ENCODE assay signal across 10 cellular contexts in genomic region chr12:50925920-50926319, GRCh38. TPM values are rescaled to one million over a fixed set of nuclear protein-coding genes. Genes with fewer than 3 reads are reported as not detected.
DNase-seq lines count a peak whose midpoint lies in the region; ATAC-seq and TF ChIP-seq lines count a peak whose summit lies in the region.
"Had no signal": no experiment of that assay in that cellular context is flagged by ENCODE, and none has a peak within 500 bp of the region (broad histone marks: within the 10 kb centered on the region; RNA-seq: fewer than 3 reads in every experiment).

No MANE protein-coding gene starts in this region.

- peak overlapping the region; percentile 89 to 92 for H3K27ac ChIP-seq in coronary artery
- H3K27ac ChIP-seq in muscle layer of colon (ENCODE audit: low read depth, low read length): peak overlapping the region; percentile 95
- H3K27ac ChIP-seq in urinary bladder (ENCODE audit: low read depth): peak overlapping the region; percentile 56
- H3K27ac ChIP-seq in neuronal stem cell (replicated peaks; ENCODE audit: low read length): no peak overlapping the region

- ATAC-seq in activated T-cell treated with anti-CD3 and anti-CD28 coated beads, Interleukin-2, amount 50 U/mL, for 4 hours: no peak
- ATAC-seq in GM18519 (IDR thresholded peaks at IDR 0.05; ENCODE audit: low FRiP score, unreplicated experiment): no peak

- no peak overlapping the region for H3K4me2 ChIP-seq in neuronal stem cell (ENCODE audit: insufficient read depth, low read length, poor library complexity, severe bottlenecking)

- H3K36me3 ChIP-seq in muscle layer of colon (ENCODE audit: insufficient read depth, low read length) (peaks cover 5% of the 10 kb centered on the region), urinary bladder (ENCODE audit: insufficient read depth) (no peaks in the 10 kb centered on the region), neuronal stem cell (replicated peaks in 1 of 2; ENCODE audit: control insufficient read depth in 2 of 2, insufficient read depth in 2 of 2, low read length in 2 of 2) (no peaks in the 10 kb centered on the region)

- H2BK12ac ChIP-seq in neuronal stem cell (ENCODE audit: low read length): no peak overlapping the region

- no peak overlapping the region for H3K23ac ChIP-seq in neuronal stem cell (ENCODE audit: low read depth, low read length, poor library complexity)

- no peaks in the 10 kb centered on the region for H3K36me3 Mint-ChIP-seq in activated T-cell treated with anti-CD3 and anti-CD28 coated beads, Interleukin-2, amount 50 U/mL, for 4 hours (ENCODE audit: insufficient read depth)

- H3K9me3 Mint-ChIP-seq in activated T-cell treated with anti-CD3 and anti-CD28 coated beads, Interleukin-2, amount 50 U/mL, for 4 hours: no peaks in the 10 kb centered on the region

- no peak overlapping the region for H3K18ac ChIP-seq in neuronal stem cell (ENCODE audit: low read length)

- peaks cover 37% of the 10 kb centered on the region for H3K4me1 ChIP-seq in muscle layer of colon (ENCODE audit: insufficient read depth, low read length)
- H3K4me1 ChIP-seq in urinary bladder (ENCODE audit: insufficient read depth): no peaks in the 10 kb centered on the region
- peaks cover 9 to 27% of the 10 kb centered on the region in 2 donors for H3K4me1 ChIP-seq in neuronal stem cell (ENCODE audit: control insufficient read depth in 2 of 2, insufficient read depth in 1 of 2, low read depth in 1 of 2, low read length in 2 of 2)

- H3K9ac ChIP-seq in muscle layer of colon (ENCODE audit: low read length) (peak overlapping the region; percentile 89), neuronal stem cell (ENCODE audit: low read depth, low read length, poor library complexity) (no peak overlapping the region)

- no peak overlapping the region for H4K8ac ChIP-seq in neuronal stem cell (ENCODE audit: low read depth, low read length)

- no peak overlapping the region for H4K91ac ChIP-seq in neuronal stem cell (ENCODE audit: low read depth, low read length, poor library complexity)

- no peak overlapping the region for H3K14ac ChIP-seq in neuronal stem cell (ENCODE audit: low read length)

- WGBS in urinary bladder: 65% methylated on average over 1 of the region's 1 CpG
- WGBS in neuronal stem cell (ENCODE audit: extremely low coverage in 2 of 2, insufficient read length in 2 of 2, insufficient replicate concordance in 1 of 2), 2 donors: no CpG with 5 or more reads among the region's 1 CpG

- H3K4me3 Mint-ChIP-seq in activated T-cell treated with anti-CD3 and anti-CD28 coated beads, Interleukin-2, amount 50 U/mL, for 4 hours: peak overlapping the region; percentile 40

- no peak for TF ChIP-seq CTCF in coronary artery (IDR thresholded peaks at IDR 0.05)

- no peaks in the 10 kb centered on the region for H3K9me3 ChIP-seq in muscle layer of colon (ENCODE audit: low read length)
- no peaks in the 10 kb centered on the region for H3K9me3 ChIP-seq in neuronal stem cell (replicated peaks in 1 of 2; ENCODE audit: control insufficient read depth in 2 of 2, insufficient read depth in 1 of 2, low read depth in 1 of 2, low read length in 2 of 2)

- H2BK5ac ChIP-seq in neuronal stem cell (ENCODE audit: low read length): no peak overlapping the region

- H3K27me3 ChIP-seq in muscle layer of colon (ENCODE audit: control insufficient read depth in 1 of 2, insufficient read depth in 2 of 2, low read length in 2 of 2) (no peaks in the 10 kb centered on the region), neuronal stem cell (ENCODE audit: control insufficient read depth in 3 of 3, insufficient read depth in 3 of 3, low read depth in 1 of 3, low read length in 3 of 3) (no peaks in the 10 kb centered on the region)

- H3K4me1 Mint-ChIP-seq in activated T-cell treated with anti-CD3 and anti-CD28 coated beads, Interleukin-2, amount 50 U/mL, for 4 hours (ENCODE audit: low read depth): peaks cover 27% of the 10 kb centered on the region

- no peaks in the 10 kb centered on the region for H3K27me3 Mint-ChIP-seq in activated T-cell treated with anti-CD3 and anti-CD28 coated beads, Interleukin-2, amount 50 U/mL, for 4 hours (ENCODE audit: low read depth)

- H3K4ac ChIP-seq in neuronal stem cell (ENCODE audit: low read length): no peak overlapping the region

- no peak overlapping the region for H2AFZ ChIP-seq in neuronal stem cell (ENCODE audit: low read length)

- H3K4me3 ChIP-seq in coronary artery (peak overlapping the region; percentile 95), muscle layer of colon (ENCODE audit: low read depth in 1 of 2, low read length in 2 of 2) (peak overlapping the region; percentile 28 to 96), urinary bladder (ENCODE audit: low read depth, low read length) (peak overlapping the region; percentile 83), neuronal stem cell (ENCODE audit: low read length in 2 of 2) (no peak overlapping the region)

- no peak overlapping the region for H2BK120ac ChIP-seq in neuronal stem cell (ENCODE audit: low read depth, low read length)

- no peak overlapping the region for H2BK15ac ChIP-seq in neuronal stem cell (ENCODE audit: low read length)

- no peak for DNase-seq in activated T-cell treated with anti-CD3 and anti-CD28 coated beads, Interleukin-2, amount 50 U/mL, for 4 hours
- DNase-seq in activated T-cell treated with anti-CD3 and anti-CD28 coated beads, Interleukin-2, amount 50 U/mL, for 48 hours: no peak
- no peak for DNase-seq in coronary artery (ENCODE audit: low spot score)
- no peak for DNase-seq in neuronal stem cell (ENCODE audit: low spot score)
- no peak for DNase-seq in stimulated activated naive CD4-positive, alpha-beta T cell (lab: John Stamatoyannopoulos, UW)
- DNase-seq: hippocampal formation had no signal

- H3K79me1 ChIP-seq in neuronal stem cell (ENCODE audit: low read depth, low read length): no peaks in the 10 kb centered on the region

- H2AK5ac ChIP-seq in neuronal stem cell (ENCODE audit: low read depth, low read length): no peak overlapping the region

RNA-seq across cellular contexts. Expression of gene HIGD1C, which starts 26.4 kb away (rescaled TPM):
- not detected for total RNA-seq in activated T-cell treated with anti-CD3 and anti-CD28 coated beads, Interleukin-2, amount 50 U/mL, for 4 hours
- not detected for total RNA-seq in urinary bladder
- polyA plus RNA-seq in urinary bladder: not detected
- not detected for polyA plus RNA-seq in neuronal stem cell (2013, experiment 1 of 2)
- polyA plus RNA-seq in neuronal stem cell (2013, experiment 2 of 2): not detected
- total RNA-seq: activated CD8-positive, alpha-beta memory T cell treated with anti-CD3 and anti-CD28 coated beads for 36 hours had no signal

Comparison
In these comparisons a context has a peak if more than half of its experiments do, and no peak if none do; other contexts are left out.
1. H3K4me3 ChIP-seq: peak in coronary artery (single experiment), muscle layer of colon (2 of 2) and urinary bladder (single experiment); none in neuronal stem cell (0 of 2).